ENCODE assay signal across 15 cellular contexts in genomic region chr5:56233230-56233629, GRCh38. TPM values are rescaled to one million over a fixed set of nuclear protein-coding genes. Genes with fewer than 3 reads are reported as not detected.
DNase-seq lines count a peak whose midpoint lies in the region; ATAC-seq, FAIRE-seq and TF ChIP-seq lines count a peak whose summit lies in the region.
"Had no signal": no experiment of that assay in that cellular context is flagged by ENCODE, and none has a peak within 500 bp of the region (broad histone marks: within the 10 kb centered on the region; RNA-seq: fewer than 3 reads in every experiment).

Gene ANKRD55 (minus strand): TSS chr5:56233330. CDS start chr5:56232913, 417 bp downstream.

- TF ChIP-seq POLR2A in HepG2 (IDR thresholded peaks at IDR 0.05; ENCODE audit: insufficient read depth in 1 of 2, low read depth in 2 of 2, low read length in 2 of 2) (no peak), right lobe of liver (IDR thresholded peaks at IDR 0.05) (no peak)

- no peak for FAIRE-seq in HepG2 (lab: Jason Lieb, UNC)
- FAIRE-seq: pancreas had no signal

- in situ Hi-C loops in HepG2 (cut with HindIII; ENCODE audit: extremely low pct_ligation_motif_present, low pct_unique_long_range_greater_than_20kb) = no loop called here
- in situ Hi-C loops in Panc1 (cut with HindIII; ENCODE audit: low pct_unique_long_range_greater_than_20kb, low sequenced_read_pairs) = no loop called here

- intact Hi-C loops in HepG2 (cut with micrococcal nuclease; ENCODE audit: unreplicated experiment) (no loop called here), right lobe of liver (cut with DNase I) (no loop called here), Panc1 (cut with micrococcal nuclease; ENCODE audit: unreplicated experiment) (no loop called here)

- H3K36me3 Mint-ChIP-seq in glutamatergic neuron (ENCODE audit: unreplicated experiment) = no peaks in the 10 kb centered on the region
- no peaks in the 10 kb centered on the region for H3K36me3 Mint-ChIP-seq in natural killer cell treated with Interleukin-12 subunit alpha and Interleukin-12 subunit beta and Interleukin-15 and Interleukin-18, amount 100 ng/mL, for 72 hours
- H3K36me3 Mint-ChIP-seq: stimulated activated memory B cell treated with anti-CD40 and anti-IgM and Interleukin-4, amounts not matched to agents 10 μg/mL and 1 μg/mL and 100 μg/mL, for 72 hours had no signal

- no peaks in the 10 kb centered on the region for H3K79me2 ChIP-seq in HepG2 (ENCODE audit: insufficient read depth, low read length)

- H3K9ac ChIP-seq in HepG2 (ENCODE audit: insufficient read depth, low read depth, low read length) = no peak within 1 kb of the TSS

- WGBS in HepG2 (ENCODE audit: low lambda C conversion rate) = 23% methylated on average over 8 of the region's 8 CpGs
- 61% methylated on average over 7 of the region's 8 CpGs for WGBS in right lobe of liver (ENCODE audit: insufficient coverage, low coverage, low lambda C conversion rate, missing lambda C conversion rate)

- H4K20me1 ChIP-seq in HepG2 (ENCODE audit: insufficient read depth, low read length) = no peaks in the 10 kb centered on the region

- no peak within 1 kb of the TSS for H2AFZ ChIP-seq in HepG2 (ENCODE audit: low read length)

- no peak for TF ChIP-seq RAD21 in HepG2 (CRISPR knock-in tag; IDR thresholded peaks at IDR 0.05)

- peaks cover 20% of the 10 kb centered on the region for H3K4me1 ChIP-seq in HepG2 (ENCODE audit: insufficient read depth, low read length)
- H3K4me1 ChIP-seq in right lobe of liver = no peaks in the 10 kb centered on the region
- no peaks in the 10 kb centered on the region for H3K4me1 ChIP-seq in Panc1 (ENCODE audit: control insufficient read depth, insufficient read depth, low read length)
- H3K4me1 ChIP-seq: pancreas had no signal

- H3K4me3 ChIP-seq in HepG2 (replicated peaks in 1 of 3; ENCODE audit: insufficient read depth in 1 of 3, low read depth in 2 of 3, low read length in 3 of 3) (0 out of 6 replicates have a peak within 1 kb of the TSS, but pooled peaks of 1 of the 3 experiments have one; percentile 4), right lobe of liver (no peak within 1 kb of the TSS), Panc1 (ENCODE audit: low read depth in 2 of 2, low read length in 2 of 2) (no peak within 1 kb of the TSS)
- H3K4me3 ChIP-seq: heart left ventricle, pancreas, SK-N-MC had no signal

- H3K4me3 Mint-ChIP-seq in glutamatergic neuron (ENCODE audit: unreplicated experiment) = no peak within 1 kb of the TSS
- no peak within 1 kb of the TSS for H3K4me3 Mint-ChIP-seq in natural killer cell treated with Interleukin-12 subunit alpha and Interleukin-12 subunit beta and Interleukin-15 and Interleukin-18, amount 100 ng/mL, for 72 hours
- H3K4me3 Mint-ChIP-seq: activated B cell treated with CpG ODN at 0.5 μM for 24 hours; stimulated activated memory B cell treated with anti-CD40 and anti-IgM and Interleukin-4, amounts not matched to agents 10 μg/mL and 1 μg/mL and 100 μg/mL, for 72 hours had no signal

- CTCF ChIA-PET in HepG2 (lab: Yijun Ruan, JAX; ENCODE audit: low intra/inter-chr PET ratio, low total read pairs) (no interaction called here), Panc1 (lab: Charles Lee) (no interaction called here)

- no peaks in the 10 kb centered on the region for H3K9me3 ChIP-seq in HepG2 (ENCODE audit: low read length)
- H3K9me3 ChIP-seq in right lobe of liver = no peaks in the 10 kb centered on the region
- H3K9me3 ChIP-seq in Panc1 (ENCODE audit: control insufficient read depth, insufficient read depth, low read depth, low read length) = no peaks in the 10 kb centered on the region
- H3K9me3 ChIP-seq: pancreas had no signal

- no peak for TF ChIP-seq CTCF in HepG2 (CRISPR knock-in tag; IDR thresholded peaks at IDR 0.05)
- no peak for TF ChIP-seq CTCF in right lobe of liver (IDR thresholded peaks at IDR 0.05)
- no peak for TF ChIP-seq CTCF in Panc1 (IDR thresholded peaks at IDR 0.05)
- no peak for TF ChIP-seq CTCF in glutamatergic neuron (IDR thresholded peaks at IDR 0.05; ENCODE audit: partially characterized antibody, unreplicated experiment)

- peak within 1 kb of the TSS; percentile 39 for H3K4me2 ChIP-seq in HepG2 (ENCODE audit: low read depth, low read length)

- peaks cover 1% of the 10 kb centered on the region for H3K9me3 Mint-ChIP-seq in glutamatergic neuron (ENCODE audit: unreplicated experiment)
- H3K9me3 Mint-ChIP-seq in natural killer cell treated with Interleukin-12 subunit alpha and Interleukin-12 subunit beta and Interleukin-15 and Interleukin-18, amount 100 ng/mL, for 72 hours = no peaks in the 10 kb centered on the region

- H3K36me3 ChIP-seq in HepG2 (replicated peaks in 1 of 2; ENCODE audit: control insufficient read depth in 1 of 2, insufficient read depth in 2 of 2, low read length in 2 of 2) = no peaks in the 10 kb centered on the region
- no peaks in the 10 kb centered on the region for H3K36me3 ChIP-seq in right lobe of liver
- no peaks in the 10 kb centered on the region for H3K36me3 ChIP-seq in Panc1 (ENCODE audit: control insufficient read depth, insufficient read depth, low read length)
- H3K36me3 ChIP-seq: heart left ventricle, pancreas had no signal

- DNase-seq in HepG2 (ENCODE audit: low spot score) (no peak), right lobe of liver (no peak), Panc1 (ENCODE audit: low read depth, low spot score) (no peak), glutamatergic neuron (peak; percentile 29), HCEC 1CT (no peak)
- DNase-seq in natural killer cell treated with Interleukin-12 subunit alpha and Interleukin-12 subunit beta and Interleukin-15 and Interleukin-18, amount 100 ng/mL, for 72 hours (ENCODE audit: low spot score) = no peak
- no peak for DNase-seq in stimulated activated CD4-positive, alpha-beta T cell treated with anti-CD3 and anti-CD28 coated beads, Interleukin-1b, Interleukin-23, amount 100 ng/mL, for 48 hours
- DNase-seq: activated B cell treated with CpG ODN at 0.5 μM for 24 hours; activated T-cell treated with anti-CD3 and anti-CD28 coated beads for 4 hours; heart left ventricle; NK-92 treated with Interleukin-12 subunit alpha and Interleukin-12 subunit beta, amount 100 ng/mL, for 24 hours; pancreas had no signal

- H3K27me3 ChIP-seq in HepG2 (ENCODE audit: control insufficient read depth in 1 of 2, insufficient read depth in 2 of 2, low read length in 2 of 2) = peaks cover 0 to 41% of the 10 kb centered on the region in 2 experiments; a peak in 4 of 5 replicates
- no peaks in the 10 kb centered on the region for H3K27me3 ChIP-seq in right lobe of liver
- H3K27me3 ChIP-seq in Panc1 (ENCODE audit: control insufficient read depth, insufficient read depth, low read length) = peaks cover 3% of the 10 kb centered on the region; the same call in 1 of the 2 replicates
- H3K27me3 ChIP-seq: heart left ventricle, pancreas had no signal

- peaks cover 2% of the 10 kb centered on the region for H3K27me3 Mint-ChIP-seq in glutamatergic neuron (ENCODE audit: unreplicated experiment)
- peaks cover 20 to 27% of the 10 kb centered on the region in 2 donors for H3K27me3 Mint-ChIP-seq in natural killer cell treated with Interleukin-12 subunit alpha and Interleukin-12 subunit beta and Interleukin-15 and Interleukin-18, amount 100 ng/mL, for 72 hours

- H3K27ac ChIP-seq in HepG2 (ENCODE audit: extremely low read length, insufficient read depth, low read length) = no peak within 1 kb of the TSS
- no peak within 1 kb of the TSS for H3K27ac ChIP-seq in right lobe of liver
- H3K27ac ChIP-seq in Panc1 (ENCODE audit: low read length) = no peak within 1 kb of the TSS
- H3K27ac ChIP-seq: heart left ventricle, pancreas, SK-N-MC had no signal

- ATAC-seq in HepG2 (peak; percentile 62), right lobe of liver (no peak), Panc1 (peak; percentile 26; the same call in 1 of the 2 replicates), HG03045 (IDR thresholded peaks at IDR 0.05; ENCODE audit: unreplicated experiment) (no peak)
- no peak for ATAC-seq in natural killer cell treated with Interleukin-12 subunit alpha and Interleukin-12 subunit beta and Interleukin-15 and Interleukin-18, amount 100 ng/mL, for 72 hours
- ATAC-seq: pancreas; stimulated activated memory B cell treated with anti-CD40 and anti-IgM and Interleukin-4, amounts not matched to agents 10 μg/mL and 1 μg/mL and 100 μg/mL, for 72 hours had no signal

- H3K27ac Mint-ChIP-seq in glutamatergic neuron (ENCODE audit: unreplicated experiment) = no peak within 1 kb of the TSS
- H3K27ac Mint-ChIP-seq in natural killer cell treated with Interleukin-12 subunit alpha and Interleukin-12 subunit beta and Interleukin-15 and Interleukin-18, amount 100 ng/mL, for 72 hours = no peak within 1 kb of the TSS
- H3K27ac Mint-ChIP-seq: activated B cell treated with CpG ODN at 0.5 μM for 24 hours; stimulated activated memory B cell treated with anti-CD40 and anti-IgM and Interleukin-4, amounts not matched to agents 10 μg/mL and 1 μg/mL and 100 μg/mL, for 72 hours had no signal

- BruUV-seq in HepG2 (replicated peaks; lab: Mats Ljungman, UMichigan) = no TSS peak
- no TSS peak for BruUV-seq in Panc1 (replicated peaks; lab: Mats Ljungman, UMichigan)

- peaks cover 8% of the 10 kb centered on the region for H3K4me1 Mint-ChIP-seq in glutamatergic neuron (ENCODE audit: low read depth, unreplicated experiment)
- H3K4me1 Mint-ChIP-seq in natural killer cell treated with Interleukin-12 subunit alpha and Interleukin-12 subunit beta and Interleukin-15 and Interleukin-18, amount 100 ng/mL, for 72 hours (ENCODE audit: low read depth in 2 of 2) = no peaks in the 10 kb centered on the region
- H3K4me1 Mint-ChIP-seq: activated B cell treated with CpG ODN at 0.5 μM for 24 hours; stimulated activated memory B cell treated with anti-CD40 and anti-IgM and Interleukin-4, amounts not matched to agents 10 μg/mL and 1 μg/mL and 100 μg/mL, for 72 hours had no signal

- POLR2A ChIA-PET in HepG2 (lab: Yijun Ruan, JAX) (no interaction called here), Panc1 (lab: Charles Lee) (no interaction called here)

- no peak for TF ChIP-seq EP300 in HepG2 (IDR thresholded peaks at IDR 0.05; ENCODE audit: low read depth in 2 of 2, low read length in 2 of 2)
- no peak for TF ChIP-seq EP300 in HepG2 (CRISPR knock-in tag; IDR thresholded peaks at IDR 0.05; ENCODE audit: borderline replicate concordance)

RNA-seq across cellular contexts. Expression of gene ANKRD55, which starts in this region (rescaled TPM):
- total RNA-seq in HepG2 (2016; rRNA removed; fragmentation: Illumina TruSeq; extraction: Trizol) (0.11 and 0.31 TPM in 2 replicates), right lobe of liver (1 to 10 TPM in 4 of 6 experiments, under 1 TPM in 2; 0.68 to 2.2 (median 1.2) TPM), Panc1 (2021; ENCODE audit: unreplicated experiment) (not detected), glutamatergic neuron (ENCODE audit: unreplicated experiment) (not detected)
- total RNA-seq in HepG2 (2016; cell fraction: cytosol; rRNA removed; fragmentation: Illumina TruSeq; extraction: Trizol; ENCODE audit: low read depth) = not detected in 2 replicates
- 0.17 TPM in 1 of 2 replicates, not detected in the other for total RNA-seq in HepG2 (2016; cell fraction: insoluble cytoplasmic fraction; rRNA removed; fragmentation: Illumina TruSeq; extraction: Trizol)
- total RNA-seq in HepG2 (2016; cell fraction: membrane; rRNA removed; fragmentation: Illumina TruSeq; extraction: Trizol) = 0.24 and 0.31 TPM in 2 replicates
- 0.25 TPM in 1 of 2 replicates, not detected in the other for total RNA-seq in HepG2 (2016; cell fraction: nucleus; rRNA removed; fragmentation: Illumina TruSeq; extraction: Trizol)
- 0.10 and 0.28 TPM in 2 replicates for polyA plus RNA-seq in HepG2 (2011; rRNA removed)
- 0.12 and 0.13 TPM in 2 replicates for polyA plus RNA-seq in HepG2 (2011; cell fraction: cytosol; rRNA removed)
- 0.09 and 0.18 TPM in 2 replicates for polyA plus RNA-seq in HepG2 (2011; cell fraction: nucleus; rRNA removed)
- polyA plus RNA-seq in HepG2 (2012) = 0.12 TPM in 1 of 2 replicates, not detected in the other
- polyA plus RNA-seq in HepG2 (2016; cell fraction: cytosol; fragmentation: Illumina TruSeq; extraction: Trizol; ENCODE audit: low read depth) = 0.15 and 0.29 TPM in 2 replicates
- polyA plus RNA-seq in HepG2 (2016; cell fraction: insoluble cytoplasmic fraction; fragmentation: Illumina TruSeq; extraction: Trizol; ENCODE audit: low read depth) = 0.40 and 0.46 TPM in 2 replicates
- polyA plus RNA-seq in HepG2 (2016; cell fraction: membrane; fragmentation: Illumina TruSeq; extraction: Trizol; ENCODE audit: low read depth) = 0.19 and 0.24 TPM in 2 replicates
- polyA plus RNA-seq in HepG2 (2016; cell fraction: nucleus; fragmentation: Illumina TruSeq; extraction: Trizol; ENCODE audit: insufficient read depth, low read depth) = 0.31 TPM in 1 of 2 replicates, not detected in the other
- polyA minus RNA-seq in HepG2 (2011; rRNA and poly(A)+ RNA removed; ENCODE audit: low replicate concordance) = 0.21 TPM in 1 of 2 replicates, not detected in the other
- polyA minus RNA-seq in HepG2 (2011; cell fraction: cytosol; rRNA and poly(A)+ RNA removed) = not detected in 2 replicates
- polyA minus RNA-seq in HepG2 (2011; cell fraction: nucleus; rRNA and poly(A)+ RNA removed) = not detected in 2 replicates
- 0.22 TPM for polyA plus RNA-seq in Panc1 (2012; ENCODE audit: insufficient read length)
- under 1 TPM in 1 of 2 donors, not detected in 1; 0.28 TPM for total RNA-seq in natural killer cell treated with Interleukin-12 subunit alpha and Interleukin-12 subunit beta and Interleukin-15 and Interleukin-18, amount 100 ng/mL, for 72 hours
- total RNA-seq: activated B cell treated with CpG ODN at 0.5 μM for 24 hours had no signal
- polyA plus RNA-seq: heart left ventricle, pancreas had no signal

Comparison
In these comparisons a context has a peak if more than half of its experiments do, and no peak if none do; other contexts are left out.
1. Peak in ATAC-seq and H3K4me2 ChIP-seq in HepG2; RNA of the gene not detected or under 1 TPM.
2. Peak in ATAC-seq in Panc1; RNA of the gene not detected or under 1 TPM.
3. Peak in DNase-seq in glutamatergic neuron; RNA of the gene not detected or under 1 TPM.